Comparison of ENCODE assay signal across 8 cellular contexts in the genomic region with DNA sequence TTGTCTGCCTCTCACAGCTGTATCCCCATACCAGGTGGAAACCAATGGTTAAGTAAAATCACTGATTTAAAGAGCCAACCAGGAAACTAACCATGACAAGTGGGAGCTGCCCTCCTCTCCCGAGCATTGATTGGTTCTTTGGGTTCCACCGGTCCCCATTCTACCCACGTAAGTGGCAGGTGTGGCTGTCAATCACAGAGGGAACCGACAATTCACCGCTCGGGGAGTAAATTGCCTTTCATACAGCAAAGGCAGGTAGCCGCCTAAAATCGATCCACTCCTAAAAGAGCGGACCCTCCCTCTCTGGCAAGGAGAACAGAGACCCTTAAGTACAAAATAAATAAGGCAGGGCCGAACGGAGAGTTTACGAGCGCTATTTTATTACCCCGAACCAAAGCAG. TPM values are rescaled to one million over a fixed set of nuclear protein-coding genes. Genes with fewer than 3 reads are reported as not detected.
DNase-seq lines count a peak whose midpoint lies in the region; ATAC-seq and TF ChIP-seq lines count a peak whose summit lies in the region.

No MANE protein-coding gene starts in this region.

- peaks cover under 1% of the 10 kb centered on the region for H3K9me3 Mint-ChIP-seq in activated B cell treated with CpG ODN at 0.5 μM for 24 hours

- TF ChIP-seq CTCF in activated B cell treated with CpG ODN at 0.5 μM for 24 hours (IDR thresholded peaks at IDR 0.05) (no peak), esophagus squamous epithelium (IDR thresholded peaks at IDR 0.05) (no peak), stomach (IDR thresholded peaks at IDR 0.05) (no peak)

- peaks cover 4% of the 10 kb centered on the region for H3K4me1 Mint-ChIP-seq in activated B cell treated with CpG ODN at 0.5 μM for 24 hours

- WGBS in esophagus squamous epithelium, 2 donors = 3% methylated on average over 14 of the region's 14 CpGs
- WGBS in stomach, 5 donors = 1 to 4% (median 2%) methylated on average over 14 of the region's 14 CpGs

- H3K4me1 ChIP-seq in esophagus squamous epithelium (peaks cover 4 to 25% (median 6%) of the 10 kb centered on the region in 3 donors), stomach (peaks cover 5 to 21% (median 17%) of the 10 kb centered on the region in 4 donors)

- TF ChIP-seq EP300 in stomach (IDR thresholded peaks at IDR 0.05) = no peak

- peak; percentile 56 for ATAC-seq in GM18519 (IDR thresholded peaks at IDR 0.05; ENCODE audit: low FRiP score, unreplicated experiment)
- no peak for ATAC-seq in activated B cell treated with CpG ODN at 0.5 μM for 24 hours (ENCODE audit: low read depth)
- no peak for ATAC-seq in GM21515 (IDR thresholded peaks at IDR 0.05; ENCODE audit: unreplicated experiment)
- ATAC-seq in HG03469 (IDR thresholded peaks at IDR 0.05; ENCODE audit: unreplicated experiment) = no peak

- peaks cover 0 to 89% (median 2%) of the 10 kb centered on the region in 4 donors for H3K27me3 ChIP-seq in esophagus squamous epithelium
- peaks cover 0 to 46% (median 38%) of the 10 kb centered on the region in 3 donors for H3K27me3 ChIP-seq in stomach

- peak; percentile 53 for DNase-seq in NCI-H1436 treated with DMSO at 0.1 percent for 48 hours (lab: John Stamatoyannopoulos, UW)
- DNase-seq in activated B cell treated with CpG ODN at 0.5 μM for 24 hours = no peak
- no peak for DNase-seq in esophagus squamous epithelium (lab: John Stamatoyannopoulos, UW)
- peak; percentile 89 for DNase-seq in middle frontal gyrus (ENCODE audit: extremely low spot score, low spot score)
- DNase-seq in stomach = peak; percentile 85

- peak overlapping the region; percentile 60 for H3K4me3 Mint-ChIP-seq in activated B cell treated with CpG ODN at 0.5 μM for 24 hours

- POLR2A ChIA-PET in activated B cell treated with CpG ODN at 0.5 μM for 24 hours (lab: Charles Lee) = no interaction called here

- H3K4me3 ChIP-seq in esophagus squamous epithelium (peak overlapping the region; percentile 37 to 68 (median 47)), stomach (peak overlapping the region; percentile 54 to 62 (median 58))

- no peak overlapping the region for H3K27ac ChIP-seq in esophagus squamous epithelium
- no peak overlapping the region for H3K27ac ChIP-seq in stomach

- TF ChIP-seq POLR2A in esophagus squamous epithelium (IDR thresholded peaks at IDR 0.05) (no peak), stomach (IDR thresholded peaks at IDR 0.05) (no peak)

- H3K36me3 ChIP-seq in esophagus squamous epithelium (no peaks in the 10 kb centered on the region), stomach (no peaks in the 10 kb centered on the region)

- H3K36me3 Mint-ChIP-seq in activated B cell treated with CpG ODN at 0.5 μM for 24 hours (ENCODE audit: low read depth) = no peaks in the 10 kb centered on the region

- intact Hi-C loops in activated B cell treated with CpG ODN at 0.5 μM for 24 hours (cut with micrococcal nuclease) (no loop called here), esophagus squamous epithelium (cut with DNase I) (no loop called here), stomach (cut with DNase I; ENCODE audit: low total_unique reads) (no loop called here)

- H3K27ac Mint-ChIP-seq in activated B cell treated with CpG ODN at 0.5 μM for 24 hours = no peak overlapping the region

- H3K27me3 Mint-ChIP-seq in activated B cell treated with CpG ODN at 0.5 μM for 24 hours = peaks cover 50% of the 10 kb centered on the region

- CTCF ChIA-PET in activated B cell treated with CpG ODN at 0.5 μM for 24 hours (lab: Charles Lee) = no interaction called here

- no peaks in the 10 kb centered on the region for H3K9me3 ChIP-seq in esophagus squamous epithelium
- no peaks in the 10 kb centered on the region for H3K9me3 ChIP-seq in stomach

RNA-seq across cellular contexts. Expression of a gene that starts 1.2 kb away (rescaled TPM):
- not detected in 2 replicates for total RNA-seq in activated B cell treated with CpG ODN at 0.5 μM for 24 hours
- total RNA-seq in esophagus squamous epithelium = 1 to 10 TPM in 2 of 4 donors, under 1 TPM in 2; 0.12 to 1.9 (median 0.86) TPM
- total RNA-seq in stomach = 1 to 10 TPM in 3 of 5 donors, under 1 TPM in 1, not detected in 1; 0.87 to 3.1 (median 2.4) TPM
- polyA plus RNA-seq in stomach = under 1 TPM in 2 of 3 donors, not detected in 1; 0.43 to 0.44 TPM

Comparison
In these comparisons a context has a peak if more than half of its experiments do, and no peak if none do; other contexts are left out.
1. DNase-seq: peak in NCI-H1436 treated with DMSO at 0.1 percent for 48 hours (single experiment), middle frontal gyrus (single experiment) and stomach (single experiment); none in activated B cell treated with CpG ODN at 0.5 μM for 24 hours (single experiment) and esophagus squamous epithelium (single experiment).